Comparison of ENCODE assay signal across 8 cellular contexts in the genomic region with DNA sequence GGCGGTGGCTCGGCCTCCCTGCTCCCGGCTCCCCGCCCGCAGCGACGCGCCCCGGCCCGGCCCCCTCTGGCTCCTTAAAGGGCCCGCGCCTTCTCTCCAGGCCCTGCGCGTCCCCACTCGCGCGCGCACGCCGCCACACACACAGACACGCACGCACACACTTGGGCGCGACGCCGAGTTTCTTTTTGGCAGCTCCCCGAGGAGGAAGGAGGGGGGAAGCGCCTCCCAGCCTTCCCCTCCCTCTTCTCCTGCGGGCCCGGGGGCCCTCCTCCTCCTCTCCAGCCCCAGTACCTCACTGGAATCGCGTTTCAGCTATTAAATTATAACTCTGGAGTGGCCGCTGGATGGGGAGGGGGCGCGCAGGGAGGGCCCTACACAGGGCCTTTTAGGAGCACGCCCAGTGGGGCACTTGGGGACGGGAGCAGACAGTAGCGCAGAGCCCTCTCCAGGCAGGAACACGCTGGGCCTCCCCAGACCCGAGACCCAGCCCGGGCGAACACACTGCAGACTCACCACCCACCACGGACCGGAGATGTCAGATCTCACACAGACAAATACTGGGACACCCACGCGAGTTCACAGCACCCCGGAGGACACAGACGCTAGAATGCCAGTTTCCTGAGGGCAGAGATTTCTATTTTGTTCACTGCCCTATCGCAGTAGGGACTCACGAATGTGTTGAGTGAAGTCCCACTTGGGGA. TPM values are rescaled to one million over a fixed set of nuclear protein-coding genes. Genes with fewer than 3 reads are reported as not detected.
DNase-seq lines count a peak whose midpoint lies in the region; ATAC-seq and TF ChIP-seq lines count a peak whose summit lies in the region.

No MANE protein-coding gene starts in this region.

- TF ChIP-seq RAD21 in HCT116 (IDR thresholded peaks at IDR 0.05; ENCODE audit: low read depth), result 0 out of 2 replicates have a peak, but pooled peaks have one; percentile 10

- no peaks in the 10 kb centered on the region for H3K27me3 ChIP-seq in HCT116 (ENCODE audit: insufficient read depth, low read length)
- H3K27me3 ChIP-seq in ovary, result no peaks in the 10 kb centered on the region
- H3K27me3 ChIP-seq in thymus (ENCODE audit: control insufficient read depth, insufficient read depth), result no peaks in the 10 kb centered on the region

- H3K9ac ChIP-seq in HCT116 (ENCODE audit: low read length), result peak overlapping the region; percentile 62

- in situ Hi-C loops in G401 (cut with HindIII; ENCODE audit: low sequenced_read_pairs), result no loop called here

- ATAC-seq in HCT116, result peak; percentile 76

- no peaks in the 10 kb centered on the region for H3K27me3 Mint-ChIP-seq in activated naive CD8-positive, alpha-beta T cell treated with anti-CD3 and anti-CD28 coated beads for 36 hours

- peaks cover 11% of the 10 kb centered on the region; the same call in 1 of the 2 replicates for H4K20me1 ChIP-seq in HCT116 (ENCODE audit: insufficient read depth)

- POLR2A ChIA-PET in HCT116 (lab: Charles Lee), result no interaction called here

- no peak for TF ChIP-seq EP300 in ovary (IDR thresholded peaks at IDR 0.05)

- H3K9me3 Mint-ChIP-seq in activated naive CD8-positive, alpha-beta T cell treated with anti-CD3 and anti-CD28 coated beads for 36 hours, result no peaks in the 10 kb centered on the region

- H3K4me3 Mint-ChIP-seq in activated naive CD8-positive, alpha-beta T cell treated with anti-CD3 and anti-CD28 coated beads for 36 hours, result peak overlapping the region; percentile 72

- no peak for TF ChIP-seq POLR2A in HCT116 (IDR thresholded peaks at IDR 0.05; ENCODE audit: borderline replicate concordance, extremely low read depth, insufficient read depth, insufficient read length)
- no peak for TF ChIP-seq POLR2A in ovary (IDR thresholded peaks at IDR 0.05)

- DNase-seq in G401 (ENCODE audit: low spot score), result peak; percentile 90
- no peak for DNase-seq in HCT116 (ENCODE audit: low read depth, low spot score)
- peak; percentile 91 for DNase-seq in MV-4-11 (lab: John Stamatoyannopoulos, UW)
- DNase-seq in SKM-1 (lab: John Stamatoyannopoulos, UW; ENCODE audit: unreplicated experiment), result peak; percentile 28
- peak; percentile 83 for DNase-seq in activated naive CD8-positive, alpha-beta T cell treated with anti-CD3 and anti-CD28 coated beads for 36 hours
- DNase-seq in head of caudate nucleus, result peak; percentile 78 to 97 (median 94)
- peak; percentile 95 to 98 (median 97) for DNase-seq in ovary

- H3K4me1 Mint-ChIP-seq in activated naive CD8-positive, alpha-beta T cell treated with anti-CD3 and anti-CD28 coated beads for 36 hours, result peaks cover 25% of the 10 kb centered on the region

- peak overlapping the region; percentile 83 for H3K4me2 ChIP-seq in HCT116 (ENCODE audit: low read length)

- peaks cover 6 to 27% of the 10 kb centered on the region in 2 experiments; a peak in 3 of 4 replicates for H3K4me1 ChIP-seq in HCT116 (ENCODE audit: control insufficient read depth in 1 of 2, insufficient read depth in 2 of 2, low read length in 2 of 2)
- peaks cover 22% of the 10 kb centered on the region for H3K4me1 ChIP-seq in ovary (ENCODE audit: insufficient read depth)
- peaks cover 34% of the 10 kb centered on the region for H3K4me1 ChIP-seq in thymus (ENCODE audit: control insufficient read depth, insufficient read depth, low read length)

- RAD21 ChIA-PET in HCT116 (lab: Charles Lee; ENCODE audit: low non-redundant PET in 1 of 2, low total read pairs in 2 of 2, uncharacterized antibody in 2 of 2, unreplicated experiment in 2 of 2), result no interaction called here

- H3K27ac ChIP-seq in HCT116 (ENCODE audit: low read depth, low read length) (peak overlapping the region; percentile 59), ovary (peak overlapping the region; percentile 73 to 83), thymus (ENCODE audit: low read depth) (peak overlapping the region; percentile 68)

- H3K4me3 ChIP-seq in HCT116 (replicated peaks in 1 of 2; ENCODE audit: low read depth in 1 of 2, low read length in 2 of 2) (peak overlapping the region; percentile 43 to 54), ovary (peak overlapping the region; percentile 36), thymus (ENCODE audit: low read length) (peak overlapping the region; percentile 96)

- intact Hi-C loops in HCT116 (cut with micrococcal nuclease) (loop anchor here (2.0 to 10.0 kb wide), 6 partner anchors 69 to 199 kb away; no protein-coding TSS in a partner anchor), head of caudate nucleus (cut with DNase I) (loop anchor here (2.0 to 5.0 kb wide), 4 partner anchors 49 to 199 kb away; no protein-coding TSS in a partner anchor), ovary (cut with DNase I) (loop anchor here (2.0 to 10.0 kb wide), 14 partner anchors 51 to 213 kb away; no protein-coding TSS in a partner anchor)

- H3K27ac Mint-ChIP-seq in activated naive CD8-positive, alpha-beta T cell treated with anti-CD3 and anti-CD28 coated beads for 36 hours, result peak overlapping the region; percentile 80

- H3K36me3 ChIP-seq in HCT116 (ENCODE audit: control insufficient read depth in 1 of 2, insufficient read depth in 2 of 2, low read length in 2 of 2) (peaks cover 0 to 6% of the 10 kb centered on the region in 2 experiments; a peak in 1 of 4 replicates), ovary (no peaks in the 10 kb centered on the region), thymus (ENCODE audit: control insufficient read depth, insufficient read depth) (no peaks in the 10 kb centered on the region)

- CTCF ChIA-PET in HCT116 (lab: Charles Lee), result no interaction called here

- 1 to 3% (median 3%) methylated on average over 40 to 49 of the region's 50 CpGs for WGBS in ovary, 3 donors
- 2% methylated on average over 49 of the region's 50 CpGs for WGBS in thymus

- no peak for TF ChIP-seq CTCF in HCT116 (IDR thresholded peaks at IDR 0.05 in 2 of 3, conservative IDR thresholded peaks at IDR 0.05 in 1 of 3; ENCODE audit: borderline replicate concordance in 1 of 3, insufficient read depth in 1 of 3, low read depth in 2 of 3, low read length in 2 of 3)
- TF ChIP-seq CTCF in ovary (IDR thresholded peaks at IDR 0.05), result peak in 1 of 3 donors; percentile 12

- H3K36me3 Mint-ChIP-seq in activated naive CD8-positive, alpha-beta T cell treated with anti-CD3 and anti-CD28 coated beads for 36 hours, result no peaks in the 10 kb centered on the region

- no peak overlapping the region for H2AFZ ChIP-seq in HCT116 (ENCODE audit: low read depth, low read length, poor library complexity, severe bottlenecking)

- H3K9me3 ChIP-seq in HCT116 (ENCODE audit: control insufficient read depth in 1 of 2, insufficient read depth in 1 of 2, low read depth in 1 of 2, low read length in 2 of 2) (no peaks in the 10 kb centered on the region), ovary (no peaks in the 10 kb centered on the region), thymus (ENCODE audit: control insufficient read depth) (no peaks in the 10 kb centered on the region)

- H3K9me2 ChIP-seq in HCT116 (ENCODE audit: insufficient read depth), result no peaks in the 10 kb centered on the region

- peaks cover 41% of the 10 kb centered on the region for H3K79me2 ChIP-seq in HCT116 (ENCODE audit: insufficient read depth, low read length)

- BruUV-seq in HCT116 (replicated peaks; lab: Mats Ljungman, UMichigan), result no TSS peak

TF ChIP-seq in HCT116, 20 proteins besides CTCF, POLR2A, EP300 and RAD21:
- TF ChIP-seq, protein P1, sequence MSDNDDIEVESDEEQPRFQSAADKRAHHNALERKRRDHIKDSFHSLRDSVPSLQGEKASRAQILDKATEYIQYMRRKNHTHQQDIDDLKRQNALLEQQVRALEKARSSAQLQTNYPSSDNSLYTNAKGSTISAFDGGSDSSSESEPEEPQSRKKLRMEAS (IDR thresholded peaks at IDR 0.05), result peak; percentile 84
- TF ChIP-seq SRF (IDR thresholded peaks at IDR 0.05; ENCODE audit: low read depth), result no peak
- TF ChIP-seq TCF7L2 (IDR thresholded peaks at IDR 0.05; ENCODE audit: borderline replicate concordance, extremely low read depth, insufficient read depth, insufficient read length), result peak; percentile 20
- peak; percentile 34; the same call in 1 of the 2 replicates for TF ChIP-seq POLR2AphosphoS5 (IDR thresholded peaks at IDR 0.05; ENCODE audit: low read depth, low read length)
TF ChIP-seq in HCT116: peak in this region for 3.

RNA-seq across cellular contexts. Expression of a gene that starts 0.4 kb away (rescaled TPM):
- total RNA-seq in G401 (2014; rRNA removed; shearing (Covaris generic)), result 17.3 and 19.0 TPM in 2 replicates
- total RNA-seq in HCT116 (2021; ENCODE audit: unreplicated experiment) (153 TPM), ovary (100 to 1,000 TPM in 6 of 7 donors, 10 to 100 TPM in 1; 89.5 to 376 (median 270) TPM)
- 84.8 and 92.4 TPM in 2 replicates for polyA plus RNA-seq in HCT116 (2012)
- 100 to 1,000 TPM; 106 to 112 TPM for total RNA-seq in activated naive CD8-positive, alpha-beta T cell treated with anti-CD3 and anti-CD28 coated beads for 36 hours
- polyA plus RNA-seq in ovary (100 to 1,000 TPM in 1 of 2 donors, 10 to 100 TPM in 1; 18.2 to 107 TPM), thymus (48.2 TPM)

Comparison
In these comparisons a context has a peak if more than half of its experiments do, and no peak if none do; other contexts are left out.
1. H3K4me3 ChIP-seq: peak in every context shown above with its lines; median percentile 96 in thymus; 48 in HCT116; 36 in ovary.